Comparison of ENCODE assay signal across 1 cellular context in the genomic region with DNA sequence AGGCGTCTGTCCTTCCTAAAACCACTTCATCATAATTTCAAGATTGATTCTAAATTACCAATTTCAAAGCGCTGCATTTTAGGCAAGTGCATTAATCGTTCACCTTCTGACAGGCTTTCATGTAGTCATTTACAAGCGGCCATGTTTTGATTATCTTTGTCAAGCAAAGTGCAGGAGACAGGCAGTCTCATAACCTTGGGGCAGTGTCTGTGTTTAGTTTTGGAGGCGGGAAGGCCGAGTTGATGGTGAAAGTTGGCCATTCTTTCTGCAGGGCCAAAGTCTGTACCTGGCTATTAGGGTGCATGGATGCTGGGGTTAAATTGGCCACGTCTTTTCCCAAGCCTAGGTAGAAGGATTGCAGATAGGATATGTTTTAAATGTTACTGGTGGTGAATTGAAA.
TF ChIP-seq lines count a peak whose summit lies in the region.

No MANE protein-coding gene starts in this region.

TF ChIP-seq in IMR-90, 13 proteins besides CTCF, POLR2A, EP300 and RAD21:
- TF ChIP-seq MAFK (IDR thresholded peaks at IDR 0.05; ENCODE audit: low read depth, low read length): no peak
- no peak for TF ChIP-seq NFE2L2 (IDR thresholded peaks at IDR 0.05; ENCODE audit: low read depth, low read length)
- TF ChIP-seq BHLHE40 (IDR thresholded peaks at IDR 0.05; ENCODE audit: low read depth, low read length): no peak
- TF ChIP-seq MAZ (IDR thresholded peaks at IDR 0.05; ENCODE audit: borderline replicate concordance, low read depth, low read length): no peak
- TF ChIP-seq, protein P1, sequence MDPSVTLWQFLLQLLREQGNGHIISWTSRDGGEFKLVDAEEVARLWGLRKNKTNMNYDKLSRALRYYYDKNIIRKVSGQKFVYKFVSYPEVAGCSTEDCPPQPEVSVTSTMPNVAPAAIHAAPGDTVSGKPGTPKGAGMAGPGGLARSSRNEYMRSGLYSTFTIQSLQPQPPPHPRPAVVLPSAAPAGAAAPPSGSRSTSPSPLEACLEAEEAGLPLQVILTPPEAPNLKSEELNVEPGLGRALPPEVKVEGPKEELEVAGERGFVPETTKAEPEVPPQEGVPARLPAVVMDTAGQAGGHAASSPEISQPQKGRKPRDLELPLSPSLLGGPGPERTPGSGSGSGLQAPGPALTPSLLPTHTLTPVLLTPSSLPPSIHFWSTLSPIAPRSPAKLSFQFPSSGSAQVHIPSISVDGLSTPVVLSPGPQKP (IDR thresholded peaks at IDR 0.05; ENCODE audit: borderline replicate concordance, low read depth, low read length): no peak
- no peak for TF ChIP-seq FOS (IDR thresholded peaks at IDR 0.05; ENCODE audit: low read depth, low read length)
- no peak for TF ChIP-seq RCOR1 (IDR thresholded peaks at IDR 0.05; ENCODE audit: insufficient replicate concordance, low read length)
- TF ChIP-seq, protein P2, sequence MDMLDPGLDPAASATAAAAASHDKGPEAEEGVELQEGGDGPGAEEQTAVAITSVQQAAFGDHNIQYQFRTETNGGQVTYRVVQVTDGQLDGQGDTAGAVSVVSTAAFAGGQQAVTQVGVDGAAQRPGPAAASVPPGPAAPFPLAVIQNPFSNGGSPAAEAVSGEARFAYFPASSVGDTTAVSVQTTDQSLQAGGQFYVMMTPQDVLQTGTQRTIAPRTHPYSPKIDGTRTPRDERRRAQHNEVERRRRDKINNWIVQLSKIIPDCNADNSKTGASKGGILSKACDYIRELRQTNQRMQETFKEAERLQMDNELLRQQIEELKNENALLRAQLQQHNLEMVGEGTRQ (IDR thresholded peaks at IDR 0.05; ENCODE audit: low read depth, low read length): no peak
- TF ChIP-seq SMC3 (IDR thresholded peaks at IDR 0.05; ENCODE audit: low read depth, low read length): no peak
- TF ChIP-seq RFX5 (IDR thresholded peaks at IDR 0.05; ENCODE audit: low read depth, low read length): no peak
- no peak for TF ChIP-seq MXI1 (IDR thresholded peaks at IDR 0.05; ENCODE audit: borderline replicate concordance, low read depth, low read length)
- TF ChIP-seq CEBPB (IDR thresholded peaks at IDR 0.05; ENCODE audit: low read depth, low read length): no peak
- TF ChIP-seq CHD1 (IDR thresholded peaks at IDR 0.05; ENCODE audit: low read depth, low read length): no peak
